In the genomic region with DNA sequence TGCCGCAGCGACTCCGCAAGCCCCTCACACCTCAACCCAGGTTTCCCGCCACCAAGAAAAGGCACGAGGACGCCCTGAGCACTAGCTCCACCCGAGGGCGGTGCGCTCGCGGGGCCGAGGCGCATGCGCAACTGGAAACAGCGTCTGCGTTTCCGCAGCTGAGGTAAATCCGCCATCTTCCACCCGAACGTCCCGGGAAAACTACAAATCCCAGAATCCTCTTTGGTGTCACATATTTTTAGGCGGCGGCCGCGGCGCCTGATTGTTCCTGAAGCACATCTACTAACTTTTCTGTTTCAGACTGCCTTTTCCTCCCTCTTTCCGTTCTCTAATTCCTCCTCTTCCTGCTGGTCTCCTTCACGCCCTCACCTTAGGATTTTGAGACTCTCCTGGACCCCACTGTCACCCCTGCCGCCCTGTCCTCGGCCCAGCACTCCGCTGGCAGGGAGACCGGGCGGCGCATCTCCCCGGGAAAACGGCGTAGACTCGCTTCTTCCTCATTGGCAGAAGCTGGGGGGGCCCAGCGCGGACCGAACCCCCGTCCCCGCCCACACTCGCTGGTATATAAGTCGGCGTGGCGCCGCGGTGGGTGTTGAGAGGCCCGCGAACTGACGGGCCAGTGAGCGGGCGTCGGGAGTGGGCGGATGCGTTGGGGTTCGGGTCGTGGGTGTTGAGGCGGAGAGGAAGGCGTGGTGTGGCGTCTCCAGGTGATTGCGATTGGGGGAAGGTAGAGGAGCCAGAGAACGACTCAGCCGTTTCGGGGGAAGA, we compare ENCODE assay signal across 1 cellular context.
TF ChIP-seq lines count a peak whose summit lies in the region.

A gene with protein sequence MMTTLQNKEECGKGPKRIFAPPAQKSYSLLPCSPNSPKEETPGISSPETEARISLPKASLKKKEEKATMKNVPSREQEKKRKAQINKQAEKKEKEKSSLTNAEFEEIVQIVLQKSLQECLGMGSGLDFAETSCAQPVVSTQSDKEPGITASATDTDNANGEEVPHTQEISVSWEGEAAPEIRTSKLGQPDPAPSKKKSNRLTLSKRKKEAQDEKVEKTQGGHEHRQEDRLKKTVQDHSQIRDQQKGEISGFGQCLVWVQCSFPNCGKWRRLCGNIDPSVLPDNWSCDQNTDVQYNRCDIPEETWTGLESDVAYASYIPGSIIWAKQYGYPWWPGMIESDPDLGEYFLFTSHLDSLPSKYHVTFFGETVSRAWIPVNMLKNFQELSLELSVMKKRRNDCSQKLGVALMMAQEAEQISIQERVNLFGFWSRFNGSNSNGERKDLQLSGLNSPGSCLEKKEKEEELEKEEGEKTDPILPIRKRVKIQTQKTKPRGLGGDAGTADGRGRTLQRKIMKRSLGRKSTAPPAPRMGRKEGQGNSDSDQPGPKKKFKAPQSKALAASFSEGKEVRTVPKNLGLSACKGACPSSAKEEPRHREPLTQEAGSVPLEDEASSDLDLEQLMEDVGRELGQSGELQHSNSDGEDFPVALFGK (minus strand): TSS at position 505 of the 768 bp plus-strand sequence. CDS start 8,054 bp downstream, outside the sequence.

TF ChIP-seq in HEK293T, 16 proteins besides CTCF, POLR2A, EP300 and RAD21 (continued from another document):
- TF ChIP-seq L3MBTL2 (conservative IDR thresholded peaks at IDR 0.05) (peak; percentile 100), CTBP1 (IDR thresholded peaks at IDR 0.05; ENCODE audit: borderline replicate concordance) (no peak), ELF4 (IDR thresholded peaks at IDR 0.05) (peak; percentile 74), NFRKB (IDR thresholded peaks at IDR 0.05) (no peak), ARNT (IDR thresholded peaks at IDR 0.05) (0 out of 2 replicates have a peak, but pooled peaks have one; percentile 8)
